Comparison of ENCODE assay signal across 10 cellular contexts in genomic region chr3:11626084-11626463, GRCh38. TPM values are rescaled to one million over a fixed set of nuclear protein-coding genes. Genes with fewer than 3 reads are reported as not detected.
DNase-seq lines count a peak whose midpoint lies in the region; ATAC-seq and TF ChIP-seq lines count a peak whose summit lies in the region.
"Had no signal": no experiment of that assay in that cellular context is flagged by ENCODE, and none has a peak within 500 bp of the region (broad histone marks: within the 10 kb centered on the region; RNA-seq: fewer than 3 reads in every experiment).

No MANE protein-coding gene starts in this region.

- in situ Hi-C loops in GM13976 (cut with MboI; ENCODE audit: low sequenced_read_pairs, unreplicated experiment) = no loop called here

- H3K4me3 ChIP-seq in Loucy (ENCODE audit: low read length, poor library complexity, severe bottlenecking) = no peak overlapping the region
- H3K4me3 ChIP-seq in endodermal cell (ENCODE audit: low read length) = no peak overlapping the region
- H3K4me3 ChIP-seq: dorsolateral prefrontal cortex had no signal

- ATAC-seq in GM21529 (IDR thresholded peaks at IDR 0.05; ENCODE audit: unreplicated experiment) (peak; percentile 80), HG02970 (IDR thresholded peaks at IDR 0.05; ENCODE audit: low FRiP score, unreplicated experiment) (no peak), GM21528 (IDR thresholded peaks at IDR 0.05; ENCODE audit: low FRiP score, unreplicated experiment) (no peak), Right ventricle myocardium inferior (no peak)

- no peak overlapping the region for H3K9ac ChIP-seq in Loucy (ENCODE audit: low read depth, low read length, poor library complexity, severe bottlenecking)
- no peak overlapping the region for H3K9ac ChIP-seq in endodermal cell (ENCODE audit: extremely low read depth, low read length, poor library complexity, severe bottlenecking)

- H3K9me2 ChIP-seq in Loucy (replicated peaks; ENCODE audit: low read depth, low read length) = no peaks in the 10 kb centered on the region

- H3F3A ChIP-seq in Loucy (ENCODE audit: low read depth) = no peaks in the 10 kb centered on the region

- no peaks in the 10 kb centered on the region for H3K27me3 Mint-ChIP-seq in endodermal cell (ENCODE audit: insufficient read depth)

- H3K36me3 ChIP-seq in Loucy (ENCODE audit: insufficient read depth, low read length) (no peaks in the 10 kb centered on the region), endodermal cell (ENCODE audit: control insufficient read depth, insufficient read depth, low read length) (no peaks in the 10 kb centered on the region)

- H3K4me1 ChIP-seq in Loucy (ENCODE audit: insufficient read depth, low read length, poor library complexity, severe bottlenecking) (peaks cover 32% of the 10 kb centered on the region), endodermal cell (ENCODE audit: control insufficient read depth, insufficient read depth, low read length) (no peaks in the 10 kb centered on the region)

- DNase-seq in GM13976 (ENCODE audit: low spot score) (peak; percentile 66), endodermal cell (no peak), SHP77 (lab: John Stamatoyannopoulos, UW) (no peak), Right ventricle myocardium inferior (ENCODE audit: missing footprints) (no peak)
- DNase-seq: dorsolateral prefrontal cortex, NCI-H2171 treated with DMSO at 0.1 percent for 48 hours had no signal

- H3K4me1 Mint-ChIP-seq in endodermal cell = peaks cover 41% of the 10 kb centered on the region

- no peak overlapping the region for H3K4me3 Mint-ChIP-seq in endodermal cell

- intact Hi-C loops in Right ventricle myocardium inferior (cut with DNase I) = no loop called here

- no peak for TF ChIP-seq CTCF in GM13976 (IDR thresholded peaks at IDR 0.05; ENCODE audit: borderline replicate concordance, control extremely low read depth, extremely low read depth, insufficient read depth, missing control alignments)
- TF ChIP-seq CTCF in Loucy (conservative IDR thresholded peaks at IDR 0.05; ENCODE audit: low read length) = no peak
- no peak for TF ChIP-seq CTCF in endodermal cell (conservative IDR thresholded peaks at IDR 0.05)

- H3K79me2 ChIP-seq in Loucy (ENCODE audit: insufficient read depth, low read length) = peaks cover 100% of the 10 kb centered on the region

- peaks cover 100% of the 10 kb centered on the region for H4K20me1 ChIP-seq in Loucy (ENCODE audit: insufficient read depth, low read length, poor library complexity, severe bottlenecking)

- WGBS in endodermal cell (ENCODE audit: insufficient coverage in 1 of 2, insufficient read length in 1 of 2), 2 experiments = 45% methylated on average over 2 of the region's 2 CpGs; no CpG with 5 or more reads in 1 of the 2 experiments

- peaks cover 7% of the 10 kb centered on the region for H3K36me3 Mint-ChIP-seq in endodermal cell (ENCODE audit: low read depth)

- no peak overlapping the region for H2AFZ ChIP-seq in Loucy (ENCODE audit: low read length)

- H3K27me3 ChIP-seq in Loucy (ENCODE audit: insufficient read depth, low read length, poor library complexity, severe bottlenecking) (no peaks in the 10 kb centered on the region), endodermal cell (ENCODE audit: control insufficient read depth, insufficient read depth, low read length, poor library complexity, severe bottlenecking) (no peaks in the 10 kb centered on the region)
- H3K27me3 ChIP-seq: dorsolateral prefrontal cortex had no signal

- H3K27ac ChIP-seq in endodermal cell (ENCODE audit: low read depth, low read length) = no peak overlapping the region
- H3K27ac ChIP-seq: dorsolateral prefrontal cortex had no signal

- H3K4me2 ChIP-seq in Loucy (ENCODE audit: low read depth, low read length, poor library complexity, severe bottlenecking) = peak overlapping the region; percentile 40

- peak overlapping the region; percentile 1 for H3K27ac Mint-ChIP-seq in endodermal cell

- H3K9me3 ChIP-seq in Loucy (ENCODE audit: insufficient read depth, low read depth, low read length) = no peaks in the 10 kb centered on the region
- no peaks in the 10 kb centered on the region for H3K9me3 ChIP-seq in endodermal cell (ENCODE audit: control insufficient read depth, low read length)

- H3K9me3 Mint-ChIP-seq in endodermal cell = no peaks in the 10 kb centered on the region

RNA-seq across cellular contexts. Expression of gene VGLL4, which starts 17.6 kb away (rescaled TPM):
- total RNA-seq in endodermal cell (10 to 100 TPM; 47.5 to 49.7 TPM), Right ventricle myocardium inferior (26.8 TPM)
- 77.0 TPM for polyA plus RNA-seq in endodermal cell (2013, experiment 1 of 2)
- polyA plus RNA-seq in endodermal cell (2013, experiment 2 of 2) = 77.0 TPM
